Comparison of ENCODE assay signal across 2 cellular contexts in the genomic region with DNA sequence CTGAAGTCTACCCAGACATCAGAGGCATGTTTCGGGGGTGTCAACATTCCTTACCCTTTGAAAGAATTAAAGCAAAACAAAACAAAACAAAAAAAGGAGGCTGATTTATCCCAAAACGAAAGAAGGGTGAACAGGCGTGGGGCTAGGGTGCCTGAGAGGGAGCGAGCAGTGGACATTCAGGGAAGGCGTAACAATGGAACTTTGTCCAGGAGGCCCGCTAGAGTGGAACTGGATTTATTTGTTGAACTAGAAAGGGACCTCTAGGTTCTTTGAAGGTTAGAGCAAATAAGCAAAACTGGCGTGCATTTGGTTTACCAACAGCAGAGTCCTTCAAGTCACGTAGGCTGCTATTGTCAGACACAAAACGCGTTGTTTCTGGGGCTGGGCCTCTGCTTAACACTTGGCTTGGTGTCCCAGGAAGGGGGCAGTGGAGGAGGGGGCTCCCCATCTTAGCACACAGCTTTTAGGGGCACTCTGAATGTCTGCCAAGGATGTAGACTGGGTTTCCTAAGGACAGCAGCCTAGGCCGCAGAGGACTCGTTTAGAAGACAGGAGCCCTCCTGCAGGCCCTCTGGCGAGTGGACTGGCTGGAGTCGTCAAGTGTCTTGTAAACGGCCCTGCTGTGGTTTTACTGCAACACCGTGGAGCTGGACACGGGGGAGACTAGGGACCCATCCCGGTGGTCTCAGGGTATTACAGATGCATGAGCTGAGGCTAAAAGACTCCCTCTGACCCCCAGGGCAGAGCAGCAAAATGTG.
TF ChIP-seq lines count a peak whose summit lies in the region.

No MANE protein-coding gene starts in this region.

TF ChIP-seq in K562, 482 proteins besides CTCF, POLR2A, EP300 and RAD21 (continued from another document):
- TF ChIP-seq, protein P1, sequence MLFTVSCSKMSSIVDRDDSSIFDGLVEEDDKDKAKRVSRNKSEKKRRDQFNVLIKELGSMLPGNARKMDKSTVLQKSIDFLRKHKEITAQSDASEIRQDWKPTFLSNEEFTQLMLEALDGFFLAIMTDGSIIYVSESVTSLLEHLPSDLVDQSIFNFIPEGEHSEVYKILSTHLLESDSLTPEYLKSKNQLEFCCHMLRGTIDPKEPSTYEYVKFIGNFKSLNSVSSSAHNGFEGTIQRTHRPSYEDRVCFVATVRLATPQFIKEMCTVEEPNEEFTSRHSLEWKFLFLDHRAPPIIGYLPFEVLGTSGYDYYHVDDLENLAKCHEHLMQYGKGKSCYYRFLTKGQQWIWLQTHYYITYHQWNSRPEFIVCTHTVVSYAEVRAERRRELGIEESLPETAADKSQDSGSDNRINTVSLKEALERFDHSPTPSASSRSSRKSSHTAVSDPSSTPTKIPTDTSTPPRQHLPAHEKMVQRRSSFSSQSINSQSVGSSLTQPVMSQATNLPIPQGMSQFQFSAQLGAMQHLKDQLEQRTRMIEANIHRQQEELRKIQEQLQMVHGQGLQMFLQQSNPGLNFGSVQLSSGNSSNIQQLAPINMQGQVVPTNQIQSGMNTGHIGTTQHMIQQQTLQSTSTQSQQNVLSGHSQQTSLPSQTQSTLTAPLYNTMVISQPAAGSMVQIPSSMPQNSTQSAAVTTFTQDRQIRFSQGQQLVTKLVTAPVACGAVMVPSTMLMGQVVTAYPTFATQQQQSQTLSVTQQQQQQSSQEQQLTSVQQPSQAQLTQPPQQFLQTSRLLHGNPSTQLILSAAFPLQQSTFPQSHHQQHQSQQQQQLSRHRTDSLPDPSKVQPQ (CRISPR knock-in tag; IDR thresholded peaks at IDR 0.05; ENCODE audit: borderline replicate concordance), result no peak
- no peak for TF ChIP-seq ZNF717 (CRISPR knock-in tag; IDR thresholded peaks at IDR 0.05)
- TF ChIP-seq, protein P2, sequence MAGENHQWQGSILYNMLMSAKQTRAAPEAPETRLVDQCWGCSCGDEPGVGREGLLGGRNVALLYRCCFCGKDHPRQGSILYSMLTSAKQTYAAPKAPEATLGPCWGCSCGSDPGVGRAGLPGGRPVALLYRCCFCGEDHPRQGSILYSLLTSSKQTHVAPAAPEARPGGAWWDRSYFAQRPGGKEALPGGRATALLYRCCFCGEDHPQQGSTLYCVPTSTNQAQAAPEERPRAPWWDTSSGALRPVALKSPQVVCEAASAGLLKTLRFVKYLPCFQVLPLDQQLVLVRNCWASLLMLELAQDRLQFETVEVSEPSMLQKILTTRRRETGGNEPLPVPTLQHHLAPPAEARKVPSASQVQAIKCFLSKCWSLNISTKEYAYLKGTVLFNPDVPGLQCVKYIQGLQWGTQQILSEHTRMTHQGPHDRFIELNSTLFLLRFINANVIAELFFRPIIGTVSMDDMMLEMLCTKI (IDR thresholded peaks at IDR 0.05; ENCODE audit: partially characterized antibody), result no peak
- TF ChIP-seq TCF7 (IDR thresholded peaks at IDR 0.05; ENCODE audit: borderline replicate concordance), result no peak
- no peak for TF ChIP-seq KLF13 (tag; IDR thresholded peaks at IDR 0.05; ENCODE audit: borderline replicate concordance, low read depth)
- TF ChIP-seq ZNF24 (IDR thresholded peaks at IDR 0.05), result no peak
- TF ChIP-seq EZH2 (IDR thresholded peaks at IDR 0.05; ENCODE audit: borderline replicate concordance, low read depth, low read length), result no peak
- TF ChIP-seq NFE2 (IDR thresholded peaks at IDR 0.05; ENCODE audit: low read depth), result no peak
- TF ChIP-seq, protein P3, sequence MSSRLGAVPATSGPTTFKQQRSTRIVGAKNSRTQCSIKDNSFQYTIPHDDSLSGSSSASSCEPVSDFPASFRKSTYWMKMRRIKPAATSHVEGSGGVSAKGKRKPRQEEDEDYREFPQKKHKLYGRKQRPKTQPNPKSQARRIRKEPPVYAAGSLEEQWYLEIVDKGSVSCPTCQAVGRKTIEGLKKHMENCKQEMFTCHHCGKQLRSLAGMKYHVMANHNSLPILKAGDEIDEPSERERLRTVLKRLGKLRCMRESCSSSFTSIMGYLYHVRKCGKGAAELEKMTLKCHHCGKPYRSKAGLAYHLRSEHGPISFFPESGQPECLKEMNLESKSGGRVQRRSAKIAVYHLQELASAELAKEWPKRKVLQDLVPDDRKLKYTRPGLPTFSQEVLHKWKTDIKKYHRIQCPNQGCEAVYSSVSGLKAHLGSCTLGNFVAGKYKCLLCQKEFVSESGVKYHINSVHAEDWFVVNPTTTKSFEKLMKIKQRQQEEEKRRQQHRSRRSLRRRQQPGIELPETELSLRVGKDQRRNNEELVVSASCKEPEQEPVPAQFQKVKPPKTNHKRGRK (tag; IDR thresholded peaks at IDR 0.05), result no peak
- TF ChIP-seq ZNF584 (CRISPR knock-in tag; IDR thresholded peaks at IDR 0.05; ENCODE audit: low read depth), result no peak
- no peak for TF ChIP-seq PCBP2 (IDR thresholded peaks at IDR 0.05; ENCODE audit: low read depth, low read length, poor library complexity, severe bottlenecking)
- TF ChIP-seq ZKSCAN8 (CRISPR knock-in tag; IDR thresholded peaks at IDR 0.05), result no peak
- no peak for TF ChIP-seq CBFB (CRISPR knock-in tag; IDR thresholded peaks at IDR 0.05)
- TF ChIP-seq ZFPM2 (CRISPR knock-in tag; IDR thresholded peaks at IDR 0.05), result no peak
- TF ChIP-seq ZNF311 (CRISPR knock-in tag; IDR thresholded peaks at IDR 0.05), result no peak
- TF ChIP-seq, protein P4, sequence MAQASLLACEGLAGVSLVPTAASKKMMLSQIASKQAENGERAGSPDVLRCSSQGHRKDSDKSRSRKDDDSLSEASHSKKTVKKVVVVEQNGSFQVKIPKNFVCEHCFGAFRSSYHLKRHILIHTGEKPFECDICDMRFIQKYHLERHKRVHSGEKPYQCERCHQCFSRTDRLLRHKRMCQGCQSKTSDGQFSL (CRISPR knock-in tag; IDR thresholded peaks at IDR 0.05), result no peak
- TF ChIP-seq, protein P4 (tag; IDR thresholded peaks at IDR 0.05), result no peak
- TF ChIP-seq GTF2A2 (tag; IDR thresholded peaks at IDR 0.05), result no peak

TF ChIP-seq in HepG2, 621 proteins besides CTCF, POLR2A, EP300 and RAD21 (continued from another document and continues in another):
- TF ChIP-seq, protein P5, sequence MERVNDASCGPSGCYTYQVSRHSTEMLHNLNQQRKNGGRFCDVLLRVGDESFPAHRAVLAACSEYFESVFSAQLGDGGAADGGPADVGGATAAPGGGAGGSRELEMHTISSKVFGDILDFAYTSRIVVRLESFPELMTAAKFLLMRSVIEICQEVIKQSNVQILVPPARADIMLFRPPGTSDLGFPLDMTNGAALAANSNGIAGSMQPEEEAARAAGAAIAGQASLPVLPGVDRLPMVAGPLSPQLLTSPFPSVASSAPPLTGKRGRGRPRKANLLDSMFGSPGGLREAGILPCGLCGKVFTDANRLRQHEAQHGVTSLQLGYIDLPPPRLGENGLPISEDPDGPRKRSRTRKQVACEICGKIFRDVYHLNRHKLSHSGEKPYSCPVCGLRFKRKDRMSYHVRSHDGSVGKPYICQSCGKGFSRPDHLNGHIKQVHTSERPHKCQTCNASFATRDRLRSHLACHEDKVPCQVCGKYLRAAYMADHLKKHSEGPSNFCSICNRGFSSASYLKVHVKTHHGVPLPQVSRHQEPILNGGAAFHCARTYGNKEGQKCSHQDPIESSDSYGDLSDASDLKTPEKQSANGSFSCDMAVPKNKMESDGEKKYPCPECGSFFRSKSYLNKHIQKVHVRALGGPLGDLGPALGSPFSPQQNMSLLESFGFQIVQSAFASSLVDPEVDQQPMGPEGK (CRISPR knock-in tag; IDR thresholded peaks at IDR 0.05), result peak; percentile 47; the same call in 1 of the 2 replicates
- TF ChIP-seq, protein P6, sequence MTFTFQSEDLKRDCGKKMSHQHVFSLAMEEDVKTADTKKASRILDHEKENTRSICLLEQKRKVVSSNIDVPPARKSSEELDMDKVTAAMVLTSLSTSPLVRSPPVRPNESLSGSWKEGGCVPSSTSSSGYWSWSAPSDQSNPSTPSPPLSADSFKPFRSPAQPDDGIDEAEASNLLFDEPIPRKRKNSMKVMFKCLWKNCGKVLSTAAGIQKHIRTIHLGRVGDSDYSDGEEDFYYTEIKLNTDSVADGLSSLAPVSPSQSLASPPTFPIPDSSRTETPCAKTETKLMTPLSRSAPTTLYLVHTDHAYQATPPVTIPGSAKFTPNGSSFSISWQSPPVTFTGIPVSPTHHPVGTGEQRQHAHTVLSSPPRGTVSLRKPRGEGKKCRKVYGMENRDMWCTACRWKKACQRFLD (CRISPR knock-in tag; IDR thresholded peaks at IDR 0.05; ENCODE audit: borderline replicate concordance), result no peak
- TF ChIP-seq SOX13 (IDR thresholded peaks at IDR 0.05) (peak; percentile 90), SOX13 (CRISPR knock-in tag; conservative IDR thresholded peaks at IDR 0.05 in 1 of 2, IDR thresholded peaks at IDR 0.05 in 1 of 2) (peak in 1 of 2 experiments; percentile 95; a peak in 2 of 4 replicates), ZNF232 (CRISPR knock-in tag; IDR thresholded peaks at IDR 0.05; ENCODE audit: borderline replicate concordance) (no peak), FOXA1 (IDR thresholded peaks at IDR 0.05) (no peak), FOXA1 (CRISPR knock-in tag; IDR thresholded peaks at IDR 0.05) (peak; percentile 30; the same call in 1 of the 2 replicates), ZNF652 (CRISPR knock-in tag; IDR thresholded peaks at IDR 0.05; ENCODE audit: borderline replicate concordance, low read depth) (0 out of 2 replicates have a peak, but pooled peaks have one; percentile 32), CREM (IDR thresholded peaks at IDR 0.05) (peak; percentile 57), CREM (CRISPR knock-in tag; IDR thresholded peaks at IDR 0.05) (no peak), JDP2 (CRISPR knock-in tag; IDR thresholded peaks at IDR 0.05; ENCODE audit: borderline replicate concordance) (no peak), ZNF329 (CRISPR knock-in tag; IDR thresholded peaks at IDR 0.05; ENCODE audit: low read depth) (0 out of 2 replicates have a peak, but pooled peaks have one; percentile 6), KLF11 (CRISPR knock-in tag; IDR thresholded peaks at IDR 0.05) (no peak), ATAD3A (CRISPR knock-in tag; IDR thresholded peaks at IDR 0.05) (no peak), ZNF792 (CRISPR knock-in tag; IDR thresholded peaks at IDR 0.05) (peak; percentile 17; the same call in 1 of the 2 replicates), ZNF878 (CRISPR knock-in tag; IDR thresholded peaks at IDR 0.05) (0 out of 2 replicates have a peak, but pooled peaks have one; percentile 9), NFIC (IDR thresholded peaks at IDR 0.05; ENCODE audit: low read length) (peak; percentile 72), ZNF563 (CRISPR knock-in tag; IDR thresholded peaks at IDR 0.05) (no peak), BCL6 (CRISPR knock-in tag; IDR thresholded peaks at IDR 0.05) (peak; percentile 77; the same call in 1 of the 2 replicates), PITX1 (CRISPR knock-in tag; IDR thresholded peaks at IDR 0.05) (peak; percentile 48; the same call in 1 of the 2 replicates), HNF4A (CRISPR knock-in tag; IDR thresholded peaks at IDR 0.05) (no peak)
- TF ChIP-seq, protein P7, sequence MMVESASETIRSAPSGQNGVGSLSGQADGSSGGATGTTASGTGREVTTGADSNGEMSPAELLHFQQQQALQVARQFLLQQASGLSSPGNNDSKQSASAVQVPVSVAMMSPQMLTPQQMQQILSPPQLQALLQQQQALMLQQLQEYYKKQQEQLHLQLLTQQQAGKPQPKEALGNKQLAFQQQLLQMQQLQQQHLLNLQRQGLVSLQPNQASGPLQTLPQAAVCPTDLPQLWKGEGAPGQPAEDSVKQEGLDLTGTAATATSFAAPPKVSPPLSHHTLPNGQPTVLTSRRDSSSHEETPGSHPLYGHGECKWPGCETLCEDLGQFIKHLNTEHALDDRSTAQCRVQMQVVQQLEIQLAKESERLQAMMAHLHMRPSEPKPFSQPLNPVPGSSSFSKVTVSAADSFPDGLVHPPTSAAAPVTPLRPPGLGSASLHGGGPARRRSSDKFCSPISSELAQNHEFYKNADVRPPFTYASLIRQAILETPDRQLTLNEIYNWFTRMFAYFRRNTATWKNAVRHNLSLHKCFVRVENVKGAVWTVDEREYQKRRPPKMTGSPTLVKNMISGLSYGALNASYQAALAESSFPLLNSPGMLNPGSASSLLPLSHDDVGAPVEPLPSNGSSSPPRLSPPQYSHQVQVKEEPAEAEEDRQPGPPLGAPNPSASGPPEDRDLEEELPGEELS (CRISPR knock-in tag; IDR thresholded peaks at IDR 0.05), result peak; percentile 97
- TF ChIP-seq, protein P8, sequence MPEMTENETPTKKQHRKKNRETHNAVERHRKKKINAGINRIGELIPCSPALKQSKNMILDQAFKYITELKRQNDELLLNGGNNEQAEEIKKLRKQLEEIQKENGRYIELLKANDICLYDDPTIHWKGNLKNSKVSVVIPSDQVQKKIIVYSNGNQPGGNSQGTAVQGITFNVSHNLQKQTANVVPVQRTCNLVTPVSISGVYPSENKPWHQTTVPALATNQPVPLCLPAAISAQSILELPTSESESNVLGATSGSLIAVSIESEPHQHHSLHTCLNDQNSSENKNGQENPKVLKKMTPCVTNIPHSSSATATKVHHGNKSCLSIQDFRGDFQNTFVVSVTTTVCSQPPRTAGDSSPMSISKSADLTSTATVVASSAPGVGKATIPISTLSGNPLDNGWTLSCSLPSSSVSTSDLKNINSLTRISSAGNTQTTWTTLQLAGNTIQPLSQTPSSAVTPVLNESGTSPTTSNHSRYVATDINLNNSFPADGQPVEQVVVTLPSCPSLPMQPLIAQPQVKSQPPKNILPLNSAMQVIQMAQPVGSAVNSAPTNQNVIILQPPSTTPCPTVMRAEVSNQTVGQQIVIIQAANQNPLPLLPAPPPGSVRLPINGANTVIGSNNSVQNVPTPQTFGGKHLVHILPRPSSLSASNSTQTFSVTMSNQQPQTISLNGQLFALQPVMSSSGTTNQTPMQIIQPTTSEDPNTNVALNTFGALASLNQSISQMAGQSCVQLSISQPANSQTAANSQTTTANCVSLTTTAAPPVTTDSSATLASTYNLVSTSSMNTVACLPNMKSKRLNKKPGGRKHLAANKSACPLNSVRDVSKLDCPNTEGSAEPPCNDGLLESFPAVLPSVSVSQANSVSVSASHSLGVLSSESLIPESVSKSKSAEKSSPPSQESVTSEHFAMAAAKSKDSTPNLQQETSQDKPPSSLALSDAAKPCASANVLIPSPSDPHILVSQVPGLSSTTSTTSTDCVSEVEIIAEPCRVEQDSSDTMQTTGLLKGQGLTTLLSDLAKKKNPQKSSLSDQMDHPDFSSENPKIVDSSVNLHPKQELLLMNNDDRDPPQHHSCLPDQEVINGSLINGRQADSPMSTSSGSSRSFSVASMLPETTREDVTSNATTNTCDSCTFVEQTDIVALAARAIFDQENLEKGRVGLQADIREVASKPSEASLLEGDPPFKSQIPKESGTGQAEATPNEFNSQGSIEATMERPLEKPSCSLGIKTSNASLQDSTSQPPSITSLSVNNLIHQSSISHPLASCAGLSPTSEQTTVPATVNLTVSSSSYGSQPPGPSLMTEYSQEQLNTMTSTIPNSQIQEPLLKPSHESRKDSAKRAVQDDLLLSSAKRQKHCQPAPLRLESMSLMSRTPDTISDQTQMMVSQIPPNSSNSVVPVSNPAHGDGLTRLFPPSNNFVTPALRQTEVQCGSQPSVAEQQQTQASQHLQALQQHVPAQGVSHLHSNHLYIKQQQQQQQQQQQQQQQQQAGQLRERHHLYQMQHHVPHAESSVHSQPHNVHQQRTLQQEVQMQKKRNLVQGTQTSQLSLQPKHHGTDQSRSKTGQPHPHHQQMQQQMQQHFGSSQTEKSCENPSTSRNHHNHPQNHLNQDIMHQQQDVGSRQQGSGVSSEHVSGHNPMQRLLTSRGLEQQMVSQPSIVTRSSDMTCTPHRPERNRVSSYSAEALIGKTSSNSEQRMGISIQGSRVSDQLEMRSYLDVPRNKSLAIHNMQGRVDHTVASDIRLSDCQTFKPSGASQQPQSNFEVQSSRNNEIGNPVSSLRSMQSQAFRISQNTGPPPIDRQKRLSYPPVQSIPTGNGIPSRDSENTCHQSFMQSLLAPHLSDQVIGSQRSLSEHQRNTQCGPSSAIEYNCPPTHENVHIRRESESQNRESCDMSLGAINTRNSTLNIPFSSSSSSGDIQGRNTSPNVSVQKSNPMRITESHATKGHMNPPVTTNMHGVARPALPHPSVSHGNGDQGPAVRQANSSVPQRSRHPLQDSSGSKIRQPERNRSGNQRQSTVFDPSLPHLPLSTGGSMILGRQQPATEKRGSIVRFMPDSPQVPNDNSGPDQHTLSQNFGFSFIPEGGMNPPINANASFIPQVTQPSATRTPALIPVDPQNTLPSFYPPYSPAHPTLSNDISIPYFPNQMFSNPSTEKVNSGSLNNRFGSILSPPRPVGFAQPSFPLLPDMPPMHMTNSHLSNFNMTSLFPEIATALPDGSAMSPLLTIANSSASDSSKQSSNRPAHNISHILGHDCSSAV (CRISPR knock-in tag; IDR thresholded peaks at IDR 0.05; ENCODE audit: borderline replicate concordance), result no peak
